ENCODE assay signal across 11 cellular contexts in genomic region chr5:89421035-89421434, GRCh38.
A peak's percentile ranks its signal among the peaks of the same experiment; 100 is the strongest.
DNase-seq lines count a peak whose midpoint lies in the region; ATAC-seq, FAIRE-seq and TF ChIP-seq lines count a peak whose summit lies in the region.
"Had no signal": no experiment of that assay in that cellular context is flagged by ENCODE, and none has a peak within 500 bp of the region (broad histone marks: within the 10 kb centered on the region; RNA-seq: fewer than 3 reads in every experiment).

No MANE protein-coding gene starts in this region.

- H3K27me3 ChIP-seq in hepatocyte = no peaks in the 10 kb centered on the region
- H3K27me3 ChIP-seq in dorsolateral prefrontal cortex = no peaks in the 10 kb centered on the region

- no peak overlapping the region for H3K9ac ChIP-seq in SK-N-MC (ENCODE audit: insufficient read length)

- no peaks in the 10 kb centered on the region for H3K27me3 Mint-ChIP-seq in T-cell

- H3K9me2 ChIP-seq in hepatocyte (replicated peaks; ENCODE audit: insufficient read depth) = no peaks in the 10 kb centered on the region

- no peak for FAIRE-seq in GM12891 (lab: Jason Lieb, UNC)

- no peaks in the 10 kb centered on the region for H3K36me3 Mint-ChIP-seq in T-cell
- H3K36me3 Mint-ChIP-seq: CD8-positive, alpha-beta T cell had no signal

- H3K79me2 ChIP-seq in hepatocyte = no peaks in the 10 kb centered on the region

- H3K27ac Mint-ChIP-seq in T-cell = no peak overlapping the region
- H3K27ac Mint-ChIP-seq: CD8-positive, alpha-beta T cell had no signal

- H2AFZ ChIP-seq in hepatocyte = no peak overlapping the region

- H3K9me3 Mint-ChIP-seq in T-cell = peaks cover 0 to 27% (median 2%) of the 10 kb centered on the region in 3 donors

- no peaks in the 10 kb centered on the region for H3K9me3 ChIP-seq in SK-N-MC (ENCODE audit: low read depth, low read length)
- H3K9me3 ChIP-seq in hepatocyte (ENCODE audit: low read depth) = no peaks in the 10 kb centered on the region

- DNase-seq in AML-193 (lab: John Stamatoyannopoulos, UW) = peak; percentile 15 to 24
- peak; percentile 62 for DNase-seq in HCEC 1CT
- peak; percentile 24 for DNase-seq in SK-N-MC (ENCODE audit: low read depth, low spot score)
- DNase-seq in hepatocyte (ENCODE audit: low spot score) = peak; percentile 12
- no peak for DNase-seq in dorsolateral prefrontal cortex
- no peak for DNase-seq in GM12891 (ENCODE audit: insufficient read length, low spot score)
- DNase-seq in T-cell = no peak
- DNase-seq: CD8-positive, alpha-beta T cell; T1000 had no signal

- WGBS in hepatocyte (ENCODE audit: low lambda C conversion rate, missing lambda C conversion rate) = 25% methylated on average over 1 of the region's 1 CpG

- POLR2A ChIA-PET in T-cell (lab: Charles Lee) = no interaction called here

- no peaks in the 10 kb centered on the region for H3K36me3 ChIP-seq in SK-N-MC (ENCODE audit: insufficient read depth, low read length)
- no peaks in the 10 kb centered on the region for H3K36me3 ChIP-seq in hepatocyte (replicated peaks; ENCODE audit: insufficient read depth, low read depth)

- H3K27ac ChIP-seq in SK-N-MC (peak overlapping the region; percentile 83), hepatocyte (no peak overlapping the region), dorsolateral prefrontal cortex (peak overlapping the region in 1 of 59 donors; percentile 27)

- TF ChIP-seq POLR2A in GM12891 (IDR thresholded peaks at IDR 0.05; ENCODE audit: low read depth, low read length) = no peak

- H3K4me1 Mint-ChIP-seq in T-cell = no peaks in the 10 kb centered on the region

- no peak for TF ChIP-seq CTCF in hepatocyte (IDR thresholded peaks at IDR 0.05; ENCODE audit: poor library complexity)
- no peak for TF ChIP-seq CTCF in dorsolateral prefrontal cortex (IDR thresholded peaks at IDR 0.05 in 54 of 56, conservative IDR thresholded peaks at IDR 0.05 in 2 of 56; ENCODE audit: low read depth in 1 of 56, partially characterized antibody in 56 of 56)

- 0 out of 2 replicates have a peak overlapping the region, but pooled peaks have one; percentile 36 for H3K4me3 ChIP-seq in SK-N-MC
- no peak overlapping the region for H3K4me3 ChIP-seq in hepatocyte
- H3K4me3 ChIP-seq in dorsolateral prefrontal cortex = no peak overlapping the region

- CTCF ChIA-PET in T-cell (lab: Charles Lee) = no interaction called here

- ATAC-seq in GM21367 (IDR thresholded peaks at IDR 0.05; ENCODE audit: unreplicated experiment) (no peak), T-cell (replicated peaks in 1 of 4) (no peak)
- ATAC-seq: CD8-positive, alpha-beta T cell; esophagus mucosa had no signal

- intact Hi-C loops in dorsolateral prefrontal cortex (cut with DNase I) = no loop called here

- H3K4me2 ChIP-seq in hepatocyte = peak overlapping the region; percentile 8

- no peaks in the 10 kb centered on the region for H3K4me1 ChIP-seq in hepatocyte (ENCODE audit: insufficient read depth)

- H4K20me1 ChIP-seq in hepatocyte (ENCODE audit: insufficient read depth, poor library complexity, severe bottlenecking) = no peaks in the 10 kb centered on the region

- H3K4me3 Mint-ChIP-seq in T-cell = no peak overlapping the region
- H3K4me3 Mint-ChIP-seq: CD8-positive, alpha-beta T cell had no signal

TF ChIP-seq in GM12891, 5 proteins besides CTCF, POLR2A, EP300 and RAD21:
- TF ChIP-seq POU2F2 (IDR thresholded peaks at IDR 0.05; ENCODE audit: low read depth, low read length) (no peak), TAF1 (IDR thresholded peaks at IDR 0.05; ENCODE audit: low read depth, low read length) (no peak), PAX5 (IDR thresholded peaks at IDR 0.05; ENCODE audit: insufficient read depth, low read length, severe bottlenecking) (no peak), SPI1 (IDR thresholded peaks at IDR 0.05; ENCODE audit: low read depth, low read length) (no peak), POLR2AphosphoS5 (IDR thresholded peaks at IDR 0.05; ENCODE audit: low read depth, low read length) (no peak)
TF ChIP-seq in GM12891: peak in this region for 0.

Comparison
In these comparisons a context has a peak if more than half of its experiments do, and no peak if none do; other contexts are left out.
1. DNase-seq: peak in AML-193 (2 of 2), HCEC 1CT (single experiment), SK-N-MC (single experiment) and hepatocyte (single experiment); none in dorsolateral prefrontal cortex (0 of 10), GM12891 (single experiment) and T-cell (0 of 34).